ENCODE assay signal across 8 cellular contexts in genomic region chr16:25066747-25067631, GRCh38. TPM values are rescaled to one million over a fixed set of nuclear protein-coding genes. Genes with fewer than 3 reads are reported as not detected.
A peak's percentile ranks its signal among the peaks of the same experiment; 100 is the strongest.
DNase-seq lines count a peak whose midpoint lies in the region; ATAC-seq and TF ChIP-seq lines count a peak whose summit lies in the region.

No MANE protein-coding gene starts in this region.

- peak overlapping the region; percentile 76 for H2AFZ ChIP-seq in ACC112 (ENCODE audit: low read length, unreplicated experiment)

- peak; percentile 80 for ATAC-seq in GM18868 (IDR thresholded peaks at IDR 0.05; ENCODE audit: unreplicated experiment)
- peak; percentile 84 for ATAC-seq in HG03103 (IDR thresholded peaks at IDR 0.05; ENCODE audit: low read depth, unreplicated experiment)
- ATAC-seq in left lung, result peak; percentile 100

- no peaks in the 10 kb centered on the region for H3K27me3 ChIP-seq in ACC112 (ENCODE audit: insufficient read depth, low read length)
- H3K27me3 ChIP-seq in left lung, result no peaks in the 10 kb centered on the region

- H3K9me3 ChIP-seq in left lung, result no peaks in the 10 kb centered on the region

- no peak for TF ChIP-seq CTCF in left lung (IDR thresholded peaks at IDR 0.05)

- intact Hi-C loops in left lung (cut with DNase I), result no loop called here

- H3K4me3 ChIP-seq in ACC112 (ENCODE audit: low read depth, low read length) (peak overlapping the region; percentile 86), left lung (peak overlapping the region; percentile 66 to 87)

- peaks cover 15% of the 10 kb centered on the region for H3K4me1 ChIP-seq in ACC112 (ENCODE audit: control insufficient read depth, insufficient read depth, low read length, unreplicated experiment)
- H3K4me1 ChIP-seq in left lung, result peaks cover 0 to 7% of the 10 kb centered on the region in 2 donors

- DNase-seq in NCI-H524 treated with DMSO at 0.1 percent for 48 hours (lab: John Stamatoyannopoulos, UW) (peak; percentile 41), dedifferentiated amniotic fluid mesenchymal stem cell (ENCODE audit: extremely low spot score) (peak; percentile 31), left lung (peak; percentile 85 to 96)
- peak; percentile 67 to 70 for DNase-seq in activated CD4-positive, alpha-beta T cell treated with anti-CD3 and anti-CD28 coated beads, Interleukin-2, amount 50 U/mL, for 24 hours (ENCODE audit: low read depth in 1 of 2, low spot score in 1 of 2)
- peak; percentile 71 for DNase-seq in stimulated activated CD4-positive, alpha-beta T cell treated with anti-CD3 and anti-CD28 coated beads, Interleukin-2, amount 100 ng/mL, for 4 hours (ENCODE audit: low read depth)

- H3K79me2 ChIP-seq in ACC112 (ENCODE audit: control insufficient read depth, insufficient read depth, low read length, unreplicated experiment), result no peaks in the 10 kb centered on the region

- H3K27ac ChIP-seq in ACC112 (ENCODE audit: low read depth, low read length) (peak overlapping the region; percentile 53), left lung (peak overlapping the region; percentile 82 to 88)

- H3K36me3 ChIP-seq in ACC112 (ENCODE audit: insufficient read depth, low read length), result no peaks in the 10 kb centered on the region
- no peaks in the 10 kb centered on the region for H3K36me3 ChIP-seq in left lung

RNA-seq across cellular contexts. Expression of gene LCMT1, which starts 44.6 kb away (rescaled TPM):
- total RNA-seq in left lung, result 10 to 100 TPM; 25.6 to 27.0 TPM

RNA-seq across cellular contexts. Expression of gene ARHGAP17, which starts 51.8 kb away (rescaled TPM):
- 10 to 100 TPM; 58.3 to 86.0 TPM for total RNA-seq in left lung

Comparison
In these comparisons a context has a peak if more than half of its experiments do, and no peak if none do; other contexts are left out.
1. Peak in every context shown above with its lines: DNase-seq, ATAC-seq, H3K4me3 ChIP-seq and H3K27ac ChIP-seq.
2. DNase-seq: peak in every context shown above with its lines; median percentile 90 in left lung; 71 in stimulated activated CD4-positive, alpha-beta T cell treated with anti-CD3 and anti-CD28 coated beads, Interleukin-2, amount 100 ng/mL, for 4 hours; 68 in activated CD4-positive, alpha-beta T cell treated with anti-CD3 and anti-CD28 coated beads, Interleukin-2, amount 50 U/mL, for 24 hours; 41 in NCI-H524 treated with DMSO at 0.1 percent for 48 hours; 31 in dedifferentiated amniotic fluid mesenchymal stem cell.